ENCODE assay signal across 10 cellular contexts in the genomic region with DNA sequence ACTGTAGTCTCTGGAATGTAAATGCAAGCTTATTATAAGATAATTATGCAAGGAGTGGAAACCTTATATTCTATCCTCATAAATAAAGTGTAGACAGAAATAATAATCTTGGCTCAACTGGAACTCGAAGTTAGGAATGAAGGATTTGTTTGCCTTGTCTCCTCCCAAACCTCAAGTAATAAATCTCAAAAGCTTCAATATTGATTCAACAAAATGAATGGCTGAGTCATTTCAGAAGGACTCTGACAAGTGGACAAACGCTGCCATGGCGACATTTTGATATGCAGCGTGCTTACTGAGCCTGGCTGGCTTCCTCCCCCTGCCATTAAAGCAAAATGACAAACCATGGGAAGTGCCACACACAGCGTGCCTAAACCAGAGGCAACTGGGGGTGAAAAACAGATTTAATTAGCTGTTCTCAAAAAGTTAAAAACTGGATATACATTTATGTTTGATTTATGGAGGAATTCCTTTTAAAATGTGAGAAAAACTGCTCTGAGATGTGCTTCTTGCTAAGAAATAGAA. TPM values are rescaled to one million over a fixed set of nuclear protein-coding genes. Genes with fewer than 3 reads are reported as not detected.
DNase-seq lines count a peak whose midpoint lies in the region; ATAC-seq and TF ChIP-seq lines count a peak whose summit lies in the region.
"Had no signal": no experiment of that assay in that cellular context is flagged by ENCODE, and none has a peak within 500 bp of the region (broad histone marks: within the 10 kb centered on the region; RNA-seq: fewer than 3 reads in every experiment).

No MANE protein-coding gene starts in this region.

- H3K27me3 ChIP-seq in heart left ventricle = peaks cover 0 to 25% (median 0%) of the 10 kb centered on the region in 9 donors
- H3K27me3 ChIP-seq in right atrium auricular region = no peaks in the 10 kb centered on the region
- H3K27me3 ChIP-seq in left ventricle myocardium inferior (ENCODE audit: low read depth) = peaks cover 23% of the 10 kb centered on the region

- ATAC-seq in heart left ventricle = peak; percentile 61 to 85 (median 76)
- ATAC-seq in GM18873 (IDR thresholded peaks at IDR 0.05; ENCODE audit: low FRiP score, unreplicated experiment) = no peak
- ATAC-seq: effector memory CD8-positive, alpha-beta T cell had no signal

- no peaks in the 10 kb centered on the region for H3K36me3 ChIP-seq in heart left ventricle
- H3K36me3 ChIP-seq in right atrium auricular region = no peaks in the 10 kb centered on the region
- H3K36me3 ChIP-seq in left ventricle myocardium inferior = no peaks in the 10 kb centered on the region

- no peaks in the 10 kb centered on the region for H3K36me3 Mint-ChIP-seq in nephron progenitor cell (ENCODE audit: low read depth)

- no peak overlapping the region for H3K27ac Mint-ChIP-seq in nephron progenitor cell
- H3K27ac Mint-ChIP-seq: effector memory CD8-positive, alpha-beta T cell had no signal

- WGBS in heart left ventricle, 4 donors = 27 to 40% (median 29%) methylated on average over 5 of the region's 5 CpGs

- H3K9me3 ChIP-seq in heart left ventricle = no peaks in the 10 kb centered on the region
- H3K9me3 ChIP-seq in right atrium auricular region = no peaks in the 10 kb centered on the region
- H3K9me3 ChIP-seq in left ventricle myocardium inferior (replicated peaks) = no peaks in the 10 kb centered on the region

- DNase-seq in heart left ventricle (peak in 2 of 5 donors; percentile 28 to 45), right atrium auricular region (ENCODE audit: low spot score) (no peak), NCI-H510A treated with DMSO at 0.1 percent for 48 hours (lab: John Stamatoyannopoulos, UW) (peak; percentile 82), left ventricle myocardium inferior (no peak), nephron progenitor cell (no peak), cerebellar cortex (ENCODE audit: low spot score) (no peak), KBM-7 (no peak)
- DNase-seq: activated effector memory CD4-positive, alpha-beta T cell treated with Interleukin-2 at 50 U/mL for 16 hours; effector memory CD8-positive, alpha-beta T cell had no signal

- H3K4me1 Mint-ChIP-seq in nephron progenitor cell = peaks cover 15% of the 10 kb centered on the region

- intact Hi-C loops in heart left ventricle (cut with DNase I) = no loop called here
- intact Hi-C loops in left ventricle myocardium inferior (cut with micrococcal nuclease) = no loop called here

- H3K9me3 Mint-ChIP-seq in nephron progenitor cell = no peaks in the 10 kb centered on the region
- H3K9me3 Mint-ChIP-seq: effector memory CD8-positive, alpha-beta T cell had no signal

- TF ChIP-seq CTCF in heart left ventricle (IDR thresholded peaks at IDR 0.05) (no peak), right atrium auricular region (IDR thresholded peaks at IDR 0.05) (no peak), left ventricle myocardium inferior (IDR thresholded peaks at IDR 0.05; ENCODE audit: borderline replicate concordance) (no peak), nephron progenitor cell (IDR thresholded peaks at IDR 0.05) (no peak)

- H3K27me3 Mint-ChIP-seq in nephron progenitor cell (ENCODE audit: low read depth, poor library complexity) = no peaks in the 10 kb centered on the region

- in situ Hi-C loops in KBM-7 (cut with MboI; ENCODE audit: low pct_unique_long_range_greater_than_20kb, low sequenced_read_pairs) = no loop called here

- H3K4me1 ChIP-seq in heart left ventricle (no peaks in the 10 kb centered on the region), right atrium auricular region (no peaks in the 10 kb centered on the region), left ventricle myocardium inferior (peaks cover 10% of the 10 kb centered on the region)

- H3K4me3 ChIP-seq in heart left ventricle (peak overlapping the region in 1 of 12 donors; percentile 1), right atrium auricular region (no peak overlapping the region), left ventricle myocardium inferior (peak overlapping the region; percentile 7)

- H3K27ac ChIP-seq in heart left ventricle = no peak overlapping the region
- no peak overlapping the region for H3K27ac ChIP-seq in right atrium auricular region
- H3K27ac ChIP-seq in left ventricle myocardium inferior (replicated peaks) = no peak overlapping the region

- H3K4me3 Mint-ChIP-seq in nephron progenitor cell = no peak overlapping the region
- H3K4me3 Mint-ChIP-seq: effector memory CD8-positive, alpha-beta T cell had no signal

- TF ChIP-seq POLR2A in heart left ventricle (IDR thresholded peaks at IDR 0.05) = no peak

RNA-seq across cellular contexts. Expression of a gene that starts 10.5 kb away (rescaled TPM):
- total RNA-seq in heart left ventricle = under 1 TPM in 2 of 9 donors, not detected in 7; 0.25 to 0.29 TPM
- polyA plus RNA-seq in heart left ventricle = not detected
- total RNA-seq in right atrium auricular region = 1 to 10 TPM; 1.4 to 1.8 TPM
- not detected for total RNA-seq in left ventricle myocardium inferior

RNA-seq across cellular contexts. Expression of a gene that starts 18.7 kb away (rescaled TPM):
- total RNA-seq in heart left ventricle (10 to 100 TPM; 13.1 to 23.3 (median 18.4) TPM), right atrium auricular region (10 to 100 TPM; 18.2 to 18.5 TPM), left ventricle myocardium inferior (19.8 TPM)
- 10 to 100 TPM in 1 of 2 donors, 1 to 10 TPM in 1; 5.4 to 20.4 TPM for polyA plus RNA-seq in heart left ventricle
